ENCODE assay signal across 2 cellular contexts in the genomic region with DNA sequence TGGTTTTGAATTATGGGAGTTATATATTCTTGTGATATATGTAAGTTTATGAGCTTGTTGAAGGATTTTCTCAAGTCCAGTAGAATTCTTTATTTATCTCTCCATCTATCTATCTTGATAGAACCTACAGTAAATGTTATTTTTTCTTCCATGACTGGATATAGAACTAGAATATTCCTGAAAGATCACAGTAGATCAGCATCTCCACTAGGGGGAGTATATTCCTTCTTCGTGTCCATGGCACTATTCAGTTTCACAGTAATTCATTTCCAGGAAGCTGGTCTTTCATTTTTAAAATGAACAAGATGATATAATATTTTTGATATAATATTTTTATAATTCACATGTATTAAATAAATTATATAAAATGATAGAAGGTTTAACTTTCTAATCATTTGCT.
TF ChIP-seq lines count a peak whose summit lies in the region.

No MANE protein-coding gene starts in this region.

TF ChIP-seq in GM23338, 12 proteins besides CTCF, POLR2A, EP300 and RAD21 (continued from another document):
- TF ChIP-seq REST (IDR thresholded peaks at IDR 0.05; ENCODE audit: unreplicated experiment): no peak
- TF ChIP-seq EZH2phosphoT487 (IDR thresholded peaks at IDR 0.05; ENCODE audit: unreplicated experiment): no peak
- TF ChIP-seq ZNF114 (CRISPR knock-in tag; IDR thresholded peaks at IDR 0.05): no peak
TF ChIP-seq in GM23338: peak in this region for 0.

TF ChIP-seq in GM12878, 131 proteins besides CTCF, POLR2A, EP300 and RAD21 (continued from another document):
- TF ChIP-seq MTA3 (IDR thresholded peaks at IDR 0.05; ENCODE audit: borderline replicate concordance, low read length) (no peak), ZNF217 (IDR thresholded peaks at IDR 0.05) (no peak)
